Comparison of ENCODE assay signal across 22 cellular contexts in the genomic region with DNA sequence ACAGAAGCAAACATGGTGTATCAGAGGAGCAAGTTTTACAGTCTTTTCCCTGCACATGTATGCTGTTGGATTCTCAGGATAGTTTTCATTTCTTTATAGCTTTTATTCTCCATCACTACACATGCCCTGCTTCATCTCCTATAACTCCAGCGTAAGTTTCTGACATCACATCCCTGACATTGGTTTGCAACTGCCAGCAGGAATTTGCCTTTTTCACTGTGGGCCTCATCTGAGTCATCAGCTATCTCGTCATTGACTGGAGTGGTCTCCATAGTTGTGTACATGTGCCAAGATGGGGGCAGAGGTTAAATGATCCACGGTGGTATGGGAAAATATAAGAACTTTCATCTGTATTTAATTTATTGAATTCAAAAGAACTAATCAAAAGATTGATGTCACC.
"Had no signal": no experiment of that assay in that cellular context is flagged by ENCODE, and none has a peak within 500 bp of the region (broad histone marks: within the 10 kb centered on the region; RNA-seq: fewer than 3 reads in every experiment).

No MANE protein-coding gene starts in this region.

- H3K27me3 ChIP-seq: ascending aorta, esophagus squamous epithelium, gastroesophageal sphincter, heart right ventricle, stomach had no signal

- DNase-seq: activated CD4-positive, alpha-beta T cell treated with anti-CD3 and anti-CD28 coated beads for 48 hours; activated CD4-positive, CD25-positive, alpha-beta regulatory T cell; activated CD8-positive, alpha-beta T cell treated with anti-CD3 and anti-CD28 coated beads for 36 hours; activated effector memory CD4-positive, alpha-beta T cell treated with Interleukin-2 at 50 U/mL for 16 hours; activated naive CD4-positive, alpha-beta T cell treated with anti-CD3 and anti-CD28 coated beads, Interleukin-2, amount 10 ng/mL, durations not matched to agents 7 days and 5 days; activated naive CD8-positive, alpha-beta T cell treated with anti-CD3 and anti-CD28 coated beads, Interleukin-2, amount 50 U/mL, for 24 hours; activated T-cell treated with anti-CD3 and anti-CD28 coated beads, Interleukin-2, amount 50 U/mL, for 48 hours; effector memory CD8-positive, alpha-beta T cell; esophagus squamous epithelium; heart right ventricle; immature natural killer cell; mucosa of descending colon; naive B cell; psoas muscle; right cardiac atrium; small intestine; stimulated activated CD4-positive, alpha-beta T cell treated with anti-CD3 and anti-CD28 coated beads, Interleukin-4, amount 100 ng/mL, for 1 hour; stomach; T-helper 1 cell; T-helper 9 cell had no signal

- ATAC-seq: activated CD8-positive, alpha-beta T cell treated with anti-CD3 and anti-CD28 coated beads for 36 hours; activated naive CD8-positive, alpha-beta T cell treated with anti-CD3 and anti-CD28 coated beads, Interleukin-2, amount 50 U/mL, for 24 hours; effector memory CD8-positive, alpha-beta T cell; gastroesophageal sphincter; heart right ventricle; mucosa of descending colon; psoas muscle; right cardiac atrium had no signal

- H3K9me3 ChIP-seq: ascending aorta, esophagus squamous epithelium, gastroesophageal sphincter, heart right ventricle, mucosa of descending colon, psoas muscle, stomach had no signal

- H3K4me3 ChIP-seq: ascending aorta, esophagus squamous epithelium, gastroesophageal sphincter, heart right ventricle, mucosa of descending colon, psoas muscle, stomach had no signal

- H3K27ac ChIP-seq: ascending aorta, esophagus squamous epithelium, gastroesophageal sphincter, heart right ventricle, psoas muscle, stomach had no signal

- H3K36me3 ChIP-seq: ascending aorta, esophagus squamous epithelium, gastroesophageal sphincter, heart right ventricle, stomach had no signal

- H3K4me1 ChIP-seq: ascending aorta, gastroesophageal sphincter, heart right ventricle, psoas muscle had no signal
